In genomic region chr22:33272180-33272579, GRCh38 we compare ENCODE assay signal across 14 cellular contexts.
DNase-seq lines count a peak whose midpoint lies in the region; ATAC-seq and TF ChIP-seq lines count a peak whose summit lies in the region.
"Had no signal": no experiment of that assay in that cellular context is flagged by ENCODE, and none has a peak within 500 bp of the region (broad histone marks: within the 10 kb centered on the region; RNA-seq: fewer than 3 reads in every experiment).

No MANE protein-coding gene starts in this region.

- H3K27me3 ChIP-seq in prostate gland (replicated peaks; ENCODE audit: insufficient read depth) (no peaks in the 10 kb centered on the region), MG63 (no peaks in the 10 kb centered on the region), PC-9 (ENCODE audit: insufficient read depth, low read depth) (peaks cover 29% of the 10 kb centered on the region)

- DNase-seq in LNCaP clone FGC (ENCODE audit: low read depth) = peak; percentile 56
- DNase-seq in prostate gland (ENCODE audit: low spot score) = peak; percentile 62
- no peak for DNase-seq in MG63
- DNase-seq in PC-9 = no peak
- no peak for DNase-seq in activated T-cell treated with anti-CD3 and anti-CD28 coated beads, Interleukin-2, amount 50 U/mL, for 48 hours
- DNase-seq: activated CD4-positive, alpha-beta T cell treated with anti-CD3 and anti-CD28 coated beads for 36 hours; activated naive CD4-positive, alpha-beta T cell; central memory CD4-positive, alpha-beta T cell; Kasumi-1; NCI-H510A had no signal

- no peaks in the 10 kb centered on the region for H3K79me2 ChIP-seq in PC-9 (ENCODE audit: low read depth)

- WGBS in prostate gland = 39% methylated on average over 2 of the region's 2 CpGs

- no peak for TF ChIP-seq CTCF in LNCaP clone FGC (IDR thresholded peaks at IDR 0.05; ENCODE audit: control insufficient read depth, extremely low read depth, insufficient read depth)
- no peak for TF ChIP-seq CTCF in prostate gland (IDR thresholded peaks at IDR 0.05)
- TF ChIP-seq CTCF in PC-9 (conservative IDR thresholded peaks at IDR 0.05) = no peak

- no peak overlapping the region for H3K4me2 ChIP-seq in PC-9

- no peaks in the 10 kb centered on the region for H3F3A ChIP-seq in PC-9 (ENCODE audit: insufficient read depth, low read depth)

- TF ChIP-seq POLR2A in prostate gland (IDR thresholded peaks at IDR 0.05) = no peak

- no peak overlapping the region for H2AFZ ChIP-seq in PC-9

- BruUV-seq in PC-9 (replicated peaks; lab: Mats Ljungman, UMichigan) = no TSS peak

- H3K4me3 ChIP-seq in LNCaP clone FGC (ENCODE audit: low read depth, low read length) = no peak overlapping the region
- H3K4me3 ChIP-seq in prostate gland = no peak overlapping the region
- H3K4me3 ChIP-seq in MG63 = no peak overlapping the region
- H3K4me3 ChIP-seq in PC-9 = no peak overlapping the region

- H3K4me1 ChIP-seq in prostate gland (replicated peaks) (peaks cover 23% of the 10 kb centered on the region), PC-9 (replicated peaks; ENCODE audit: insufficient read depth) (no peaks in the 10 kb centered on the region)

- H4K20me1 ChIP-seq in PC-9 (ENCODE audit: insufficient read depth) = no peaks in the 10 kb centered on the region

- POLR2A ChIA-PET in PC-9 (lab: Charles Lee; ENCODE audit: unreplicated experiment) = no interaction called here

- H3K36me3 ChIP-seq in prostate gland (no peaks in the 10 kb centered on the region), MG63 (no peaks in the 10 kb centered on the region), PC-9 (ENCODE audit: low read depth) (no peaks in the 10 kb centered on the region)

- no peaks in the 10 kb centered on the region for H3K9me2 ChIP-seq in PC-9 (ENCODE audit: insufficient read depth)

- CTCF ChIA-PET in PC-9 (lab: Charles Lee) = no interaction called here

- H3K9me3 ChIP-seq in prostate gland (no peaks in the 10 kb centered on the region), MG63 (no peaks in the 10 kb centered on the region), PC-9 (ENCODE audit: insufficient read depth, low read depth) (no peaks in the 10 kb centered on the region)

- H3K27ac ChIP-seq in prostate gland (peak overlapping the region; percentile 16 to 62), PC-9 (no peak overlapping the region)

- ATAC-seq in GM19452 (IDR thresholded peaks at IDR 0.05; ENCODE audit: unreplicated experiment) = peak; percentile 38
- ATAC-seq in HG02885 (IDR thresholded peaks at IDR 0.05; ENCODE audit: poor library complexity, unreplicated experiment) = peak; percentile 26
- no peak for ATAC-seq in HG03520 (IDR thresholded peaks at IDR 0.05; ENCODE audit: unreplicated experiment)
- ATAC-seq: activated CD4-positive, alpha-beta T cell treated with anti-CD3 and anti-CD28 coated beads for 36 hours; natural killer cell treated with Interleukin-12 subunit alpha and Interleukin-12 subunit beta and Interleukin-15 and Interleukin-18, amount 100 ng/mL, for 72 hours had no signal

- intact Hi-C loops in prostate gland (cut with DNase I) (no loop called here), PC-9 (cut with micrococcal nuclease; ENCODE audit: unreplicated experiment) (no loop called here)

Comparison
In these comparisons a context has a peak if more than half of its experiments do, and no peak if none do; other contexts are left out.
1. DNase-seq: peak in LNCaP clone FGC (single experiment) and prostate gland (single experiment); none in MG63 (single experiment), PC-9 (0 of 2) and activated T-cell treated with anti-CD3 and anti-CD28 coated beads, Interleukin-2, amount 50 U/mL, for 48 hours (0 of 2).